18 cellular contexts compared by ENCODE assay signal in the genomic region with DNA sequence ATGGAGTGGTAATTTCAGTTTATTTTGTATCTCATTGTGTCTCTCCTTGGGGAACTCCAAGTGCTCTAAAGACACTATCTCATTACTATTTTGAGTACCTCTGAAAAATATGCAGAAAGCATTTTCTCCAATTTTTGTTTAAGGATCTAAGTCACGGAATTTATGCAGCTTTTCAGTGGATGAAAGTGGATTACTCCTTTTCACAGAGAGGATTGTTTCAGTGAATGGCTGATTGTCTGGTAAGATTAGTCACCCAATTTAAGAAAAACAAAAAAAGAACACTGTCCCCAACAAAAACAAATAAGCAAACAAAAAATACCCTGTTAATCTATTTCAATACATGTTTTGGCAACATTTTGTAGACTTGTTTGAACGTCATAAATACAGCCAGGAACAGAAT.
DNase-seq lines count a peak whose midpoint lies in the region; ATAC-seq lines count a peak whose summit lies in the region.
"Had no signal": no experiment of that assay in that cellular context is flagged by ENCODE, and none has a peak within 500 bp of the region (broad histone marks: within the 10 kb centered on the region; RNA-seq: fewer than 3 reads in every experiment).

No MANE protein-coding gene starts in this region.

- no peak overlapping the region for H3K4me3 ChIP-seq in SJSA1
- H3K4me3 ChIP-seq: GM12878, GM23338 had no signal

- peak overlapping the region; percentile 37; the same call in 1 of the 2 replicates for H3K27ac ChIP-seq in SJSA1

- ATAC-seq in sciatic nerve (peak; percentile 76), GM21381 (IDR thresholded peaks at IDR 0.05; ENCODE audit: unreplicated experiment) (no peak)
- ATAC-seq: GM12878, GM23338, HCT116 had no signal

- H3K27me3 Mint-ChIP-seq in activated T-cell treated with anti-CD3 and anti-CD28 coated beads, Interleukin-2, amount 50 U/mL, for 24 hours = no peaks in the 10 kb centered on the region
- H3K27me3 Mint-ChIP-seq: CD4-positive, alpha-beta memory T cell had no signal

- H3K36me3 ChIP-seq in SJSA1 = no peaks in the 10 kb centered on the region

- intact Hi-C loops in sciatic nerve (cut with DNase I) = no loop called here

- H3K27ac Mint-ChIP-seq in activated T-cell treated with anti-CD3 and anti-CD28 coated beads, Interleukin-2, amount 50 U/mL, for 24 hours = no peak overlapping the region
- H3K27ac Mint-ChIP-seq: CD4-positive, alpha-beta memory T cell; GM23338; H9 had no signal

- H3K4me3 Mint-ChIP-seq in activated T-cell treated with anti-CD3 and anti-CD28 coated beads, Interleukin-2, amount 50 U/mL, for 24 hours = no peak overlapping the region
- H3K4me3 Mint-ChIP-seq: CD4-positive, alpha-beta memory T cell; GM23338; H9 had no signal

- H3K36me3 Mint-ChIP-seq in activated T-cell treated with anti-CD3 and anti-CD28 coated beads, Interleukin-2, amount 50 U/mL, for 24 hours (ENCODE audit: low read depth) = no peaks in the 10 kb centered on the region
- H3K36me3 Mint-ChIP-seq: CD4-positive, alpha-beta memory T cell had no signal

- no peaks in the 10 kb centered on the region for H3K4me1 Mint-ChIP-seq in activated T-cell treated with anti-CD3 and anti-CD28 coated beads, Interleukin-2, amount 50 U/mL, for 24 hours (ENCODE audit: low read depth)
- H3K4me1 Mint-ChIP-seq: CD4-positive, alpha-beta memory T cell had no signal

- peaks cover 26% of the 10 kb centered on the region for H3K4me1 ChIP-seq in SJSA1 (replicated peaks)

- no peaks in the 10 kb centered on the region for H3K27me3 ChIP-seq in SJSA1 (replicated peaks)

- no peaks in the 10 kb centered on the region for H3K9me3 ChIP-seq in SJSA1 (replicated peaks)

- peak; percentile 3 for DNase-seq in RPMI7951 (ENCODE audit: low read depth)
- peak in 1 of 2 experiments; percentile 77 for DNase-seq in SJSA1 (ENCODE audit: low read depth in 1 of 2, low spot score in 2 of 2)
- DNase-seq in foreskin melanocyte = peak; percentile 68
- no peak for DNase-seq in sciatic nerve (ENCODE audit: low spot score)
- DNase-seq in medulla oblongata (ENCODE audit: extremely low spot score) = no peak
- no peak for DNase-seq in COR-L47 (lab: John Stamatoyannopoulos, UW)
- DNase-seq in activated T-cell treated with anti-CD3 and anti-CD28 coated beads, Interleukin-2, amount 50 U/mL, for 24 hours = no peak
- DNase-seq: C1 segment of cervical spinal cord; CD4-positive, alpha-beta memory T cell; DMS 273 treated with DMSO at 0.1 percent for 48 hours; DMS79; EL; GDM1; H9 had no signal

- peaks cover 14% of the 10 kb centered on the region for H3K9me3 Mint-ChIP-seq in activated T-cell treated with anti-CD3 and anti-CD28 coated beads, Interleukin-2, amount 50 U/mL, for 24 hours
- H3K9me3 Mint-ChIP-seq: H9 had no signal

Comparison
In these comparisons a context has a peak if more than half of its experiments do, and no peak if none do; other contexts are left out.
1. DNase-seq: peak in RPMI7951 (single experiment) and foreskin melanocyte (single experiment); none in sciatic nerve (single experiment), medulla oblongata (single experiment), COR-L47 (single experiment) and activated T-cell treated with anti-CD3 and anti-CD28 coated beads, Interleukin-2, amount 50 U/mL, for 24 hours (single experiment).